In the genomic region with DNA sequence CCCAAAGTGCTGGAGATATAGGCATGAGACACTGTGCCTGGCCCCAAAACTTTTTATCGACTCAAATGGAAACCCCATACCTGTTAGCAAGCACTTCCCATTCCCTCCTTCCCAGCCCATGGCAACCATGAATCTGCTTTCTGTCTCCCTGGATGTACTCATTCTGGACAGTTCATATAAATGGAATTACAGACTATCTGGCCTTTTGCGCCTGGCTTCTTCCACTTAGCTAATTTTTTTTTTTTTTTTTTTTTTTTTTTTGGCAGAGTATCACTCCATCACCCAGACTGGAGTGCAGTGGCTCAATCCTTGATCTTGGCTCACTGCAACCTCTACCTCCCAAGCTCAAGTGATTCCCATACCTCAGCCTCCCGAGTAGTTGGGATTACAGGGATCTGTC, we compare ENCODE assay signal across 16 cellular contexts.
A peak's percentile ranks its signal among the peaks of the same experiment; 100 is the strongest.
DNase-seq lines count a peak whose midpoint lies in the region; TF ChIP-seq lines count a peak whose summit lies in the region.
"Had no signal": no experiment of that assay in that cellular context is flagged by ENCODE, and none has a peak within 500 bp of the region (broad histone marks: within the 10 kb centered on the region; RNA-seq: fewer than 3 reads in every experiment).

No MANE protein-coding gene starts in this region.

- H3K4me2 ChIP-seq in GM23248 (ENCODE audit: unreplicated experiment) = no peak overlapping the region
- H3K4me2 ChIP-seq in mesenchymal stem cell (ENCODE audit: low read length, poor library complexity, severe bottlenecking) = no peak overlapping the region

- no peak overlapping the region for H3K14ac ChIP-seq in mesenchymal stem cell (ENCODE audit: low read length in 2 of 2)

- no peak overlapping the region for H4K91ac ChIP-seq in mesenchymal stem cell (ENCODE audit: low read length)

- H2AK5ac ChIP-seq in mesenchymal stem cell (ENCODE audit: low read length, severe bottlenecking) = no peak overlapping the region

- H3K79me2 ChIP-seq in GM23248 (ENCODE audit: insufficient read depth) = no peaks in the 10 kb centered on the region

- intact Hi-C loops in sigmoid colon (cut with DNase I) = no loop called here

- no peak overlapping the region for H3K4ac ChIP-seq in mesenchymal stem cell (ENCODE audit: low read depth in 1 of 2, low read length in 2 of 2)

- H2BK12ac ChIP-seq in mesenchymal stem cell (ENCODE audit: low read length in 2 of 2) = peak overlapping the region in 1 of 2 experiments; percentile 44

- no peak overlapping the region for H2BK5ac ChIP-seq in mesenchymal stem cell (ENCODE audit: low read depth, low read length, poor library complexity, severe bottlenecking)

- H3K18ac ChIP-seq in mesenchymal stem cell (ENCODE audit: low read depth in 1 of 2, low read length in 2 of 2) = peak overlapping the region; percentile 23 to 54

- no peaks in the 10 kb centered on the region for H3K79me1 ChIP-seq in mesenchymal stem cell (replicated peaks; ENCODE audit: low read length, poor library complexity, severe bottlenecking)

- H3K23ac ChIP-seq in mesenchymal stem cell (ENCODE audit: low read length in 2 of 2) = no peak overlapping the region

- no peak for TF ChIP-seq CTCF in sigmoid colon (IDR thresholded peaks at IDR 0.05)

- 94 to 100% methylated on average over 3 of the region's 3 CpGs for WGBS in GM23248 (ENCODE audit: low coverage in 1 of 2, low lambda C conversion rate in 2 of 2, missing lambda C conversion rate in 2 of 2), 2 experiments
- 98% methylated on average over 3 of the region's 3 CpGs for WGBS in mesenchymal stem cell
- 88 to 91% methylated on average over 3 of the region's 3 CpGs for WGBS in sigmoid colon, 2 donors

- H3K36me3 ChIP-seq in GM23248 (ENCODE audit: low read depth) (no peaks in the 10 kb centered on the region), mesenchymal stem cell (ENCODE audit: control insufficient read depth in 1 of 2, insufficient read depth in 2 of 2, low read depth in 1 of 2, low read length in 2 of 2) (no peaks in the 10 kb centered on the region), sigmoid colon (no peaks in the 10 kb centered on the region)

- H3K4me3 ChIP-seq in GM23248 = no peak overlapping the region
- H3K4me3 ChIP-seq in mesenchymal stem cell (ENCODE audit: insufficient read depth in 1 of 2, low read depth in 1 of 2, low read length in 2 of 2) = no peak overlapping the region
- H3K4me3 ChIP-seq in sigmoid colon = no peak overlapping the region
- H3K4me3 ChIP-seq: GM12878 had no signal

- TF ChIP-seq POLR2A in sigmoid colon (IDR thresholded peaks at IDR 0.05) = no peak

- TF ChIP-seq EP300 in sigmoid colon (IDR thresholded peaks at IDR 0.05) = no peak

- H3K9ac ChIP-seq in GM23248 (no peak overlapping the region), mesenchymal stem cell (ENCODE audit: low read length) (no peak overlapping the region)

- DNase-seq in GM23248 (peak; percentile 19), amniotic epithelial cell (ENCODE audit: low read depth) (peak; percentile 57), mesenchymal stem cell (no peak), sigmoid colon (no peak), globus pallidus (ENCODE audit: low spot score) (no peak), NOMO-1 treated with DMSO at 0.1 percent for 48 hours (lab: John Stamatoyannopoulos, UW; ENCODE audit: unreplicated experiment) (no peak), kidney glomerular epithelial cell (lab: John Stamatoyannopoulos, UW) (no peak), HPDE6-E6E7 (ENCODE audit: extremely low spot score) (no peak)
- DNase-seq: 8988T; AML-193; C1 segment of cervical spinal cord; CD4-positive, alpha-beta memory T cell; DMS79; GOT3; H9 had no signal

- no peaks in the 10 kb centered on the region for H3K9me2 ChIP-seq in GM23248 (ENCODE audit: insufficient read depth)

- H4K20me1 ChIP-seq in GM23248 (ENCODE audit: insufficient read depth) = no peaks in the 10 kb centered on the region

- H2BK15ac ChIP-seq in mesenchymal stem cell (ENCODE audit: low read depth, poor library complexity, severe bottlenecking) = no peak overlapping the region

- no peaks in the 10 kb centered on the region for H3K27me3 ChIP-seq in GM23248 (replicated peaks; ENCODE audit: insufficient read depth)
- no peaks in the 10 kb centered on the region for H3K27me3 ChIP-seq in mesenchymal stem cell (ENCODE audit: control insufficient read depth in 1 of 2, insufficient read depth in 1 of 2, low read length in 2 of 2)
- H3K27me3 ChIP-seq in sigmoid colon = no peaks in the 10 kb centered on the region

- H2AFZ ChIP-seq in GM23248 (no peak overlapping the region), mesenchymal stem cell (ENCODE audit: low read depth, low read length) (no peak overlapping the region)

- 0 out of 2 replicates have a peak, but pooled peaks cover 4% of the 10 kb centered on the region for H3F3A ChIP-seq in GM23248 (ENCODE audit: insufficient read depth)

- no peaks in the 10 kb centered on the region for H3K9me3 ChIP-seq in GM23248 (ENCODE audit: low read depth)
- no peaks in the 10 kb centered on the region for H3K9me3 ChIP-seq in mesenchymal stem cell (ENCODE audit: control insufficient read depth, low read length)
- no peaks in the 10 kb centered on the region for H3K9me3 ChIP-seq in sigmoid colon

- H4K8ac ChIP-seq in mesenchymal stem cell (ENCODE audit: low read length) = no peak overlapping the region

- no peak overlapping the region for H2BK120ac ChIP-seq in mesenchymal stem cell (ENCODE audit: low read depth, low read length)

- in situ Hi-C loops in GM23248 (cut with MboI) = no loop called here

- H3K4me1 ChIP-seq in GM23248 (ENCODE audit: insufficient read depth) (peaks cover 16% of the 10 kb centered on the region), mesenchymal stem cell (ENCODE audit: control insufficient read depth, insufficient read depth, low read depth, low read length) (peaks cover 8% of the 10 kb centered on the region), sigmoid colon (peaks cover 0 to 27% (median 10%) of the 10 kb centered on the region in 4 donors)

- H3K27ac ChIP-seq in GM23248 (no peak overlapping the region), mesenchymal stem cell (ENCODE audit: low read length, poor library complexity, severe bottlenecking) (no peak overlapping the region), sigmoid colon (peak overlapping the region in 3 of 4 donors; percentile 50 to 70 (median 54))

Comparison
In these comparisons a context has a peak if more than half of its experiments do, and no peak if none do; other contexts are left out.
1. DNase-seq: peak in GM23248 (single experiment) and amniotic epithelial cell (single experiment); none in mesenchymal stem cell (single experiment), sigmoid colon (single experiment), globus pallidus (single experiment), NOMO-1 treated with DMSO at 0.1 percent for 48 hours (single experiment), kidney glomerular epithelial cell (single experiment) and HPDE6-E6E7 (single experiment).
2. H3K27ac ChIP-seq: peak in sigmoid colon (3 of 4); none in GM23248 (single experiment) and mesenchymal stem cell (single experiment).